8 cellular contexts compared by ENCODE assay signal in genomic region chr20:32018269-32019155, GRCh38. TPM values are rescaled to one million over a fixed set of nuclear protein-coding genes. Genes with fewer than 3 reads are reported as not detected.
DNase-seq lines count a peak whose midpoint lies in the region; TF ChIP-seq lines count a peak whose summit lies in the region.

No MANE protein-coding gene starts in this region.

- H3K27me3 ChIP-seq in ascending aorta, result peaks cover 16% of the 10 kb centered on the region

- H3K9me3 ChIP-seq in ascending aorta, result no peaks in the 10 kb centered on the region

- DNase-seq in DMS153 (lab: John Stamatoyannopoulos, UW) (peak; percentile 78), LNCaP clone FGC (ENCODE audit: low read depth) (peak; percentile 33), SK-MEL-5 (ENCODE audit: low read depth, low spot score) (peak; percentile 64), ascending aorta (ENCODE audit: low spot score in 2 of 2) (no peak), islet precursor cell (peak; percentile 95), hepatic stellate cell (ENCODE audit: low spot score) (no peak), AML-193 (lab: John Stamatoyannopoulos, UW) (no peak)
- DNase-seq in stimulated activated CD4-positive, alpha-beta T cell treated with anti-CD3 and anti-CD28 coated beads, Interleukin-2, amount 100 ng/mL, for 24 hours, result peak; percentile 59 to 72

- H3K4me3 ChIP-seq in LNCaP clone FGC (ENCODE audit: low read depth, low read length), result peak overlapping the region; percentile 51
- peak overlapping the region; percentile 48 to 70 for H3K4me3 ChIP-seq in ascending aorta

- H3K36me3 ChIP-seq in ascending aorta, result no peaks in the 10 kb centered on the region

- H3K27ac ChIP-seq in ascending aorta, result no peak overlapping the region

- peaks cover 0 to 3% of the 10 kb centered on the region in 2 donors for H3K4me1 ChIP-seq in ascending aorta

- intact Hi-C loops in ascending aorta (cut with DNase I), result no loop called here

- no peak for TF ChIP-seq CTCF in LNCaP clone FGC (IDR thresholded peaks at IDR 0.05; ENCODE audit: control insufficient read depth, extremely low read depth, insufficient read depth)
- no peak for TF ChIP-seq CTCF in ascending aorta (IDR thresholded peaks at IDR 0.05)

- in situ Hi-C loops in SK-MEL-5 (cut with HindIII; ENCODE audit: low pct_unique_long_range_greater_than_20kb, low sequenced_read_pairs), result no loop called here

RNA-seq across cellular contexts. Expression of gene CCM2L, which starts 8.3 kb away (rescaled TPM):
- 0.08 and 0.16 TPM in 2 replicates for total RNA-seq in SK-MEL-5 (2014; rRNA removed; shearing (Covaris generic))
- polyA plus RNA-seq in SK-MEL-5 (2015; cell fraction: cytosol; rRNA removed), result 0.15 and 0.27 TPM in 2 replicates
- not detected in 2 replicates for polyA plus RNA-seq in SK-MEL-5 (2015; cell fraction: nucleus; rRNA removed)
- total RNA-seq in ascending aorta, result 38.6 TPM

RNA-seq across cellular contexts. Expression of gene HCK, which starts 33.5 kb away (rescaled TPM):
- not detected in 2 replicates for total RNA-seq in SK-MEL-5 (2014; rRNA removed; shearing (Covaris generic))
- polyA plus RNA-seq in SK-MEL-5 (2015; cell fraction: cytosol; rRNA removed), result not detected in 2 replicates
- polyA plus RNA-seq in SK-MEL-5 (2015; cell fraction: nucleus; rRNA removed), result not detected in 2 replicates
- total RNA-seq in ascending aorta, result 16.8 TPM

RNA-seq across cellular contexts. Expression of gene XKR7, which starts 50.6 kb away (rescaled TPM):
- total RNA-seq in SK-MEL-5 (2014; rRNA removed; shearing (Covaris generic)), result 0.03 and 0.11 TPM in 2 replicates
- polyA plus RNA-seq in SK-MEL-5 (2015; cell fraction: cytosol; rRNA removed), result not detected in 2 replicates
- not detected in 2 replicates for polyA plus RNA-seq in SK-MEL-5 (2015; cell fraction: nucleus; rRNA removed)
- total RNA-seq in ascending aorta, result not detected

Comparison
In these comparisons a context has a peak if more than half of its experiments do, and no peak if none do; other contexts are left out.
1. DNase-seq: peak in DMS153 (single experiment), LNCaP clone FGC (single experiment), SK-MEL-5 (single experiment), islet precursor cell (single experiment) and stimulated activated CD4-positive, alpha-beta T cell treated with anti-CD3 and anti-CD28 coated beads, Interleukin-2, amount 100 ng/mL, for 24 hours (2 of 2); none in ascending aorta (0 of 2), hepatic stellate cell (single experiment) and AML-193 (0 of 2).
2. RNA of gene CCM2L, which starts 8.3 kb away (total RNA-seq): 38.6 TPM in ascending aorta (single experiment); 0.08 to 0.16 TPM in SK-MEL-5; every median in the first group is over 10 times any median in the second.
3. RNA of gene HCK, which starts 33.5 kb away (total RNA-seq): 16.8 TPM in ascending aorta (single experiment); not detected in SK-MEL-5; every median in the first group is over 10 times any median in the second.